ENCODE assay signal across 1 cellular context in genomic region chr1:244046907-244047738, GRCh38.
TF ChIP-seq lines count a peak whose summit lies in the region.

No MANE protein-coding gene starts in this region.

TF ChIP-seq in GM23338, 12 proteins besides CTCF, POLR2A, EP300 and RAD21 (continued from another document):
- TF ChIP-seq ZNF462 (CRISPR knock-in tag; IDR thresholded peaks at IDR 0.05), result no peak
- no peak for TF ChIP-seq STAT1 (IDR thresholded peaks at IDR 0.05; ENCODE audit: unreplicated experiment)
- no peak for TF ChIP-seq POLR2AphosphoS5 (IDR thresholded peaks at IDR 0.05; ENCODE audit: low read depth)
- TF ChIP-seq NANOG (IDR thresholded peaks at IDR 0.05; ENCODE audit: borderline replicate concordance), result no peak
- TF ChIP-seq JUNB (IDR thresholded peaks at IDR 0.05; ENCODE audit: unreplicated experiment), result no peak
- TF ChIP-seq REST (IDR thresholded peaks at IDR 0.05; ENCODE audit: unreplicated experiment), result no peak
- no peak for TF ChIP-seq EZH2 (IDR thresholded peaks at IDR 0.05; ENCODE audit: low read depth, unreplicated experiment)
- no peak for TF ChIP-seq ZNF331 (CRISPR knock-in tag; IDR thresholded peaks at IDR 0.05; ENCODE audit: low read depth)
- no peak for TF ChIP-seq ETS1 (IDR thresholded peaks at IDR 0.05)
